In genomic region chr6:149955256-149955974, GRCh38 we compare ENCODE assay signal across 1 cellular context.
TF ChIP-seq lines count a peak whose summit lies in the region.

No MANE protein-coding gene starts in this region.

TF ChIP-seq in HepG2, 621 proteins besides CTCF, POLR2A, EP300 and RAD21:
- TF ChIP-seq BCL6 (CRISPR knock-in tag; IDR thresholded peaks at IDR 0.05) = peak; percentile 88
- TF ChIP-seq EZH2 (conservative IDR thresholded peaks at IDR 0.05; ENCODE audit: low read depth, low read length) = 0 out of 2 replicates have a peak, but pooled peaks have one; percentile 64
